ENCODE assay signal across 18 cellular contexts in the genomic region with DNA sequence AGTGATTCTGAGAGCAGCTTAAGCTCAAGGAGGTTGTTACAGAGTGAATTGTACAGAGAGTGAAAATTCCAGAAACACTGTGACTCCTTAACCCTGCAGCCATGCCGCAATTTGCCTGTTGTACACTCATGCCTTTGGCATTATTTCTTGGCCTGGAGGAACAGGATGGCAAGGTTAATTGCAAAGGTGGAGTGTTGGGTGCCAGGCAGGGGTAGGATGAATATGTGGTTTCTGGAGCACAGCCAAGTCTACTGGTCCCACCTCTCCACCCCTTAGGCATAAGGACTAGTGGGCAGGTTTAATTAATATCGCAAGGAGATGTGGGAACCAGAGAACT.
A peak's percentile ranks its signal among the peaks of the same experiment; 100 is the strongest.
DNase-seq lines count a peak whose midpoint lies in the region; ATAC-seq and TF ChIP-seq lines count a peak whose summit lies in the region.
"Had no signal": no experiment of that assay in that cellular context is flagged by ENCODE, and none has a peak within 500 bp of the region (broad histone marks: within the 10 kb centered on the region; RNA-seq: fewer than 3 reads in every experiment).

No MANE protein-coding gene starts in this region.

- H3K4me1 Mint-ChIP-seq in type B pancreatic cell (ENCODE audit: unreplicated experiment) (peaks cover 27% of the 10 kb centered on the region), GM23338 (peaks cover 37% of the 10 kb centered on the region)
- H3K4me1 Mint-ChIP-seq: CD4-positive, CD25-positive, alpha-beta regulatory T cell; natural killer cell had no signal

- peak overlapping the region; percentile 6 for H3K27ac Mint-ChIP-seq in type B pancreatic cell
- no peak overlapping the region for H3K27ac Mint-ChIP-seq in GM23338
- H3K27ac Mint-ChIP-seq: activated T-cell treated with anti-CD3 and anti-CD28 coated beads, Interleukin-2, amount 50 U/mL, for 24 hours; CD4-positive, CD25-positive, alpha-beta regulatory T cell; natural killer cell had no signal

- peaks cover 23% of the 10 kb centered on the region for H3K4me1 ChIP-seq in GM23338 (ENCODE audit: insufficient read depth)
- H3K4me1 ChIP-seq: heart right ventricle, right atrium auricular region had no signal

- H3K9me2 ChIP-seq in GM23338 (ENCODE audit: insufficient read depth) = 0 out of 2 replicates have a peak, but pooled peaks cover 4% of the 10 kb centered on the region

- H3K36me3 Mint-ChIP-seq in type B pancreatic cell (no peaks in the 10 kb centered on the region), GM23338 (ENCODE audit: low read depth) (no peaks in the 10 kb centered on the region)
- H3K36me3 Mint-ChIP-seq: CD4-positive, CD25-positive, alpha-beta regulatory T cell; natural killer cell had no signal

- no peak overlapping the region for H3K27ac ChIP-seq in GM23338 (ENCODE audit: low read depth)
- H3K27ac ChIP-seq: 22Rv1, heart right ventricle, right atrium auricular region had no signal

- H3K4me3 Mint-ChIP-seq in type B pancreatic cell = no peak overlapping the region
- H3K4me3 Mint-ChIP-seq in GM23338 = no peak overlapping the region
- H3K4me3 Mint-ChIP-seq: activated T-cell treated with anti-CD3 and anti-CD28 coated beads, Interleukin-2, amount 50 U/mL, for 24 hours; CD4-positive, CD25-positive, alpha-beta regulatory T cell; natural killer cell had no signal

- H3K36me3 ChIP-seq in GM23338 (ENCODE audit: insufficient read depth) = no peaks in the 10 kb centered on the region
- H3K36me3 ChIP-seq: heart right ventricle, right atrium auricular region had no signal

- TF ChIP-seq CTCF in type B pancreatic cell (conservative IDR thresholded peaks at IDR 0.05) = no peak
- no peak for TF ChIP-seq CTCF in GM23338 (conservative IDR thresholded peaks at IDR 0.05; ENCODE audit: low read depth in 2 of 2)

- DNase-seq in DMS 273 (lab: John Stamatoyannopoulos, UW; ENCODE audit: unreplicated experiment) (peak; percentile 31), DMS 273 treated with DMSO at 0.1 percent for 48 hours (lab: John Stamatoyannopoulos, UW) (no peak), NCI-H69 (lab: John Stamatoyannopoulos, UW) (peak; percentile 95), glomerular visceral epithelial cell (ENCODE audit: extremely low spot score) (peak; percentile 21), type B pancreatic cell (ENCODE audit: extremely low spot score, unreplicated experiment) (no peak), SKM-1 (lab: John Stamatoyannopoulos, UW; ENCODE audit: unreplicated experiment) (no peak), GM23338 (ENCODE audit: low spot score) (no peak)
- DNase-seq: activated CD4-positive, alpha-beta T cell treated with anti-CD3 and anti-CD28 coated beads, Interleukin-2, amount 50 U/mL, for 1 hour; activated T-cell treated with anti-CD3 and anti-CD28 coated beads, Interleukin-2, amount 50 U/mL, for 24 hours; CD4-positive, CD25-positive, alpha-beta regulatory T cell; erythroblast; heart right ventricle; natural killer cell; NCI-H2081 treated with DMSO at 0.1 percent for 48 hours had no signal

- H2AFZ ChIP-seq in GM23338 = no peak overlapping the region

- H3K27me3 ChIP-seq in GM23338 (ENCODE audit: insufficient read depth) = no peaks in the 10 kb centered on the region
- H3K27me3 ChIP-seq: right atrium auricular region had no signal

- H3K4me2 ChIP-seq in GM23338 = no peak overlapping the region

- no peaks in the 10 kb centered on the region for H3K79me2 ChIP-seq in GM23338 (replicated peaks; ENCODE audit: insufficient read depth)

- H4K20me1 ChIP-seq in GM23338 (replicated peaks; ENCODE audit: insufficient read depth) = no peaks in the 10 kb centered on the region

- H3K27me3 Mint-ChIP-seq in type B pancreatic cell (peaks cover 8% of the 10 kb centered on the region), GM23338 (ENCODE audit: insufficient read depth, low read depth, poor library complexity) (peaks cover 10% of the 10 kb centered on the region)
- H3K27me3 Mint-ChIP-seq: activated T-cell treated with anti-CD3 and anti-CD28 coated beads, Interleukin-2, amount 50 U/mL, for 24 hours; CD4-positive, CD25-positive, alpha-beta regulatory T cell had no signal

- H3F3A ChIP-seq in GM23338 (replicated peaks; ENCODE audit: low read depth) = no peaks in the 10 kb centered on the region

- ATAC-seq in HG03175 (IDR thresholded peaks at IDR 0.05; ENCODE audit: unreplicated experiment) (no peak), GM23338 (no peak)
- ATAC-seq: heart right ventricle, K562 had no signal

- no peak overlapping the region for H3K4me3 ChIP-seq in GM23338
- H3K4me3 ChIP-seq: heart right ventricle, K562, right atrium auricular region had no signal

- H3K9me3 Mint-ChIP-seq in type B pancreatic cell (peaks cover 4% of the 10 kb centered on the region), GM23338 (no peaks in the 10 kb centered on the region)
- H3K9me3 Mint-ChIP-seq: activated T-cell treated with anti-CD3 and anti-CD28 coated beads, Interleukin-2, amount 50 U/mL, for 24 hours had no signal

TF ChIP-seq in GM23338, 12 proteins besides CTCF, POLR2A, EP300 and RAD21 (continues in another document):
- no peak for TF ChIP-seq ZNF114 (CRISPR knock-in tag; IDR thresholded peaks at IDR 0.05)
- no peak for TF ChIP-seq CREB1 (CRISPR knock-in tag; IDR thresholded peaks at IDR 0.05; ENCODE audit: low read depth)
- TF ChIP-seq EZH2 (IDR thresholded peaks at IDR 0.05; ENCODE audit: low read depth, unreplicated experiment) = no peak
- no peak for TF ChIP-seq ETS1 (IDR thresholded peaks at IDR 0.05)
- TF ChIP-seq ZNF331 (CRISPR knock-in tag; IDR thresholded peaks at IDR 0.05; ENCODE audit: low read depth) = no peak
- TF ChIP-seq EZH2phosphoT487 (IDR thresholded peaks at IDR 0.05; ENCODE audit: unreplicated experiment) = no peak
- no peak for TF ChIP-seq JUNB (IDR thresholded peaks at IDR 0.05; ENCODE audit: unreplicated experiment)
- no peak for TF ChIP-seq NANOG (IDR thresholded peaks at IDR 0.05; ENCODE audit: borderline replicate concordance)
- TF ChIP-seq, protein P1, sequence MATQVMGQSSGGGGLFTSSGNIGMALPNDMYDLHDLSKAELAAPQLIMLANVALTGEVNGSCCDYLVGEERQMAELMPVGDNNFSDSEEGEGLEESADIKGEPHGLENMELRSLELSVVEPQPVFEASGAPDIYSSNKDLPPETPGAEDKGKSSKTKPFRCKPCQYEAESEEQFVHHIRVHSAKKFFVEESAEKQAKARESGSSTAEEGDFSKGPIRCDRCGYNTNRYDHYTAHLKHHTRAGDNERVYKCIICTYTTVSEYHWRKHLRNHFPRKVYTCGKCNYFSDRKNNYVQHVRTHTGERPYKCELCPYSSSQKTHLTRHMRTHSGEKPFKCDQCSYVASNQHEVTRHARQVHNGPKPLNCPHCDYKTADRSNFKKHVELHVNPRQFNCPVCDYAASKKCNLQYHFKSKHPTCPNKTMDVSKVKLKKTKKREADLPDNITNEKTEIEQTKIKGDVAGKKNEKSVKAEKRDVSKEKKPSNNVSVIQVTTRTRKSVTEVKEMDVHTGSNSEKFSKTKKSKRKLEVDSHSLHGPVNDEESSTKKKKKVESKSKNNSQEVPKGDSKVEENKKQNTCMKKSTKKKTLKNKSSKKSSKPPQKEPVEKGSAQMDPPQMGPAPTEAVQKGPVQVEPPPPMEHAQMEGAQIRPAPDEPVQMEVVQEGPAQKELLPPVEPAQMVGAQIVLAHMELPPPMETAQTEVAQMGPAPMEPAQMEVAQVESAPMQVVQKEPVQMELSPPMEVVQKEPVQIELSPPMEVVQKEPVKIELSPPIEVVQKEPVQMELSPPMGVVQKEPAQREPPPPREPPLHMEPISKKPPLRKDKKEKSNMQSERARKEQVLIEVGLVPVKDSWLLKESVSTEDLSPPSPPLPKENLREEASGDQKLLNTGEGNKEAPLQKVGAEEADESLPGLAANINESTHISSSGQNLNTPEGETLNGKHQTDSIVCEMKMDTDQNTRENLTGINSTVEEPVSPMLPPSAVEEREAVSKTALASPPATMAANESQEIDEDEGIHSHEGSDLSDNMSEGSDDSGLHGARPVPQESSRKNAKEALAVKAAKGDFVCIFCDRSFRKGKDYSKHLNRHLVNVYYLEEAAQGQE (IDR thresholded peaks at IDR 0.05; ENCODE audit: unreplicated experiment) = no peak

Comparison
In these comparisons a context has a peak if more than half of its experiments do, and no peak if none do; other contexts are left out.
1. DNase-seq: peak in DMS 273 (single experiment), NCI-H69 (single experiment) and glomerular visceral epithelial cell (single experiment); none in DMS 273 treated with DMSO at 0.1 percent for 48 hours (single experiment), type B pancreatic cell (single experiment), SKM-1 (single experiment) and GM23338 (single experiment).